7 cellular contexts compared by ENCODE assay signal in genomic region chr15:77507151-77507847, GRCh38.
DNase-seq lines count a peak whose midpoint lies in the region; ATAC-seq and TF ChIP-seq lines count a peak whose summit lies in the region.

No MANE protein-coding gene starts in this region.

- H3K27ac ChIP-seq in caudate nucleus (ENCODE audit: low read depth, low read length) (peak overlapping the region; percentile 98), lung (ENCODE audit: low read depth in 1 of 2, low read length in 1 of 2) (peak overlapping the region; percentile 89 to 95), testis (peak overlapping the region; percentile 91 to 92)

- 21 to 22% methylated on average over 8 of the region's 8 CpGs for WGBS in lung, 2 donors
- 32 to 40% methylated on average over 8 of the region's 8 CpGs for WGBS in testis, 2 donors

- H3K4me3 ChIP-seq in lung, result no peak overlapping the region
- H3K4me3 ChIP-seq in testis, result no peak overlapping the region

- H3K36me3 ChIP-seq in lung (ENCODE audit: control insufficient read depth in 2 of 2, insufficient read depth in 2 of 2, low read length in 2 of 2), result no peaks in the 10 kb centered on the region
- no peaks in the 10 kb centered on the region for H3K36me3 ChIP-seq in testis (ENCODE audit: low read depth, missing control alignments)

- DNase-seq in NCI-H226 (peak; percentile 52), caudate nucleus (lab: John Stamatoyannopoulos, UW) (peak in 16 of 61 donors; percentile 12 to 59 (median 36)), lung (ENCODE audit: low spot score) (peak; percentile 68), testis (peak; percentile 72), GDM1 (lab: John Stamatoyannopoulos, UW) (no peak), NCI-H82 treated with DMSO at 0.1 percent for 48 hours (lab: John Stamatoyannopoulos, UW; ENCODE audit: unreplicated experiment) (no peak)

- H3K27me3 ChIP-seq in lung (ENCODE audit: control insufficient read depth, insufficient read depth), result no peaks in the 10 kb centered on the region
- H3K27me3 ChIP-seq in testis, result no peaks in the 10 kb centered on the region

- intact Hi-C loops in testis (cut with DNase I; ENCODE audit: low total_unique reads), result no loop called here

- no peaks in the 10 kb centered on the region for H3K9me3 ChIP-seq in lung (ENCODE audit: control insufficient read depth in 2 of 2, insufficient read depth in 1 of 2, low read length in 1 of 2)
- H3K9me3 ChIP-seq in testis, result no peaks in the 10 kb centered on the region

- no peak for TF ChIP-seq POLR2A in testis (IDR thresholded peaks at IDR 0.05)

- ATAC-seq in lung (ENCODE audit: insufficient read depth, low FRiP score) (peak; percentile 36), HG03571 (IDR thresholded peaks at IDR 0.05; ENCODE audit: unreplicated experiment) (no peak)

- H3K4me1 ChIP-seq in lung (ENCODE audit: control insufficient read depth in 2 of 2, insufficient read depth in 2 of 2, low read length in 2 of 2) (peaks cover 22 to 46% of the 10 kb centered on the region in 2 donors), testis (peaks cover 63% of the 10 kb centered on the region)

- TF ChIP-seq CTCF in lung (IDR thresholded peaks at IDR 0.05; ENCODE audit: control extremely low read depth, extremely low read depth) (no peak), testis (IDR thresholded peaks at IDR 0.05) (no peak)

Comparison
In these comparisons a context has a peak if more than half of its experiments do, and no peak if none do; other contexts are left out.
1. DNase-seq: peak in NCI-H226 (single experiment), lung (single experiment) and testis (single experiment); none in GDM1 (single experiment) and NCI-H82 treated with DMSO at 0.1 percent for 48 hours (single experiment).
2. Peak in every context shown above with its lines, with median percentiles within 50 percentile points of each other: H3K27ac ChIP-seq.